Comparison of ENCODE assay signal across 29 cellular contexts in genomic region chr20:58116505-58116904, GRCh38.
"Had no signal": no experiment of that assay in that cellular context is flagged by ENCODE, and none has a peak within 500 bp of the region (broad histone marks: within the 10 kb centered on the region; RNA-seq: fewer than 3 reads in every experiment).

No MANE protein-coding gene starts in this region.

- H3K4me2 ChIP-seq: smooth muscle cell had no signal

- H3K4me1 ChIP-seq: left lung, prostate gland, transverse colon, upper lobe of right lung, uterus had no signal

- H3K27ac Mint-ChIP-seq: naive thymus-derived CD4-positive, alpha-beta T cell; nephron; stimulated activated naive CD8-positive, alpha-beta T cell treated with anti-CD3 and anti-CD28 coated beads, Interleukin-15, amount 100 ng/mL, for 72 hours had no signal

- H3K9me3 ChIP-seq: prostate gland, suprapubic skin, uterus had no signal

- H3K27ac ChIP-seq: dorsolateral prefrontal cortex, esophagus muscularis mucosa, foreskin keratinocyte, heart right ventricle, left lung, prostate gland, suprapubic skin, transverse colon, upper lobe of right lung, uterus had no signal

- H3K27me3 ChIP-seq: esophagus muscularis mucosa, foreskin keratinocyte, suprapubic skin, transverse colon, upper lobe of right lung, uterus had no signal

- H3K4me3 ChIP-seq: dorsolateral prefrontal cortex, esophagus muscularis mucosa, heart right ventricle, left lung, prostate gland, smooth muscle cell, suprapubic skin, transverse colon, upper lobe of right lung, uterus had no signal

- DNase-seq: dorsolateral prefrontal cortex; effector CD4-positive, alpha-beta T cell; foreskin keratinocyte; glutamatergic neuron; heart right ventricle; hippocampal formation; left cardiac atrium; left lung; mesenchymal stem cell; midbrain; naive thymus-derived CD4-positive, alpha-beta T cell; nucleus accumbens; stimulated activated CD4-positive, alpha-beta T cell treated with anti-CD3 and anti-CD28 coated beads, Interleukin-12 subunit alpha, Interleukin-12 subunit beta, amount 100 ng/mL, for 4 hours; stimulated activated CD4-positive, alpha-beta T cell treated with anti-CD3 and anti-CD28 coated beads, Interleukin-1b, Interleukin-23, amount 100 ng/mL, for 48 hours; stimulated activated CD4-positive, alpha-beta T cell treated with anti-CD3 and anti-CD28 coated beads, Interleukin-4, amount 100 ng/mL, for 1 hour; stimulated activated CD8-positive, alpha-beta memory T cell treated with anti-CD3 and anti-CD28 coated beads, Interleukin-4, amount 100 ng/mL, for 48 hours; stimulated activated naive CD4-positive, alpha-beta T cell; stimulated activated naive CD8-positive, alpha-beta T cell treated with anti-CD3 and anti-CD28 coated beads, Interleukin-15, amount 100 ng/mL, for 72 hours; transverse colon; upper lobe of right lung; uterus had no signal

- ATAC-seq: foreskin keratinocyte; heart right ventricle; left cardiac atrium; left lung; naive thymus-derived CD4-positive, alpha-beta T cell; sciatic nerve; stimulated activated naive CD8-positive, alpha-beta T cell treated with anti-CD3 and anti-CD28 coated beads, Interleukin-15, amount 100 ng/mL, for 72 hours; upper lobe of right lung had no signal

- H3K4me3 Mint-ChIP-seq: naive thymus-derived CD4-positive, alpha-beta T cell; nephron; stimulated activated naive CD8-positive, alpha-beta T cell treated with anti-CD3 and anti-CD28 coated beads, Interleukin-15, amount 100 ng/mL, for 72 hours had no signal

- H3K36me3 ChIP-seq: esophagus muscularis mucosa, heart right ventricle, left lung, prostate gland, suprapubic skin, transverse colon, upper lobe of right lung, uterus had no signal

- H3K4me1 Mint-ChIP-seq: naive thymus-derived CD4-positive, alpha-beta T cell; stimulated activated naive CD8-positive, alpha-beta T cell treated with anti-CD3 and anti-CD28 coated beads, Interleukin-15, amount 100 ng/mL, for 72 hours had no signal

- FAIRE-seq: endothelial cell of umbilical vein, islet of Langerhans had no signal
